9 cellular contexts compared by ENCODE assay signal in genomic region chr6:35568967-35569606, GRCh38. TPM values are rescaled to one million over a fixed set of nuclear protein-coding genes. Genes with fewer than 3 reads are reported as not detected.
DNase-seq lines count a peak whose midpoint lies in the region; ATAC-seq and TF ChIP-seq lines count a peak whose summit lies in the region.
"Had no signal": no experiment of that assay in that cellular context is flagged by ENCODE, and none has a peak within 500 bp of the region (broad histone marks: within the 10 kb centered on the region; RNA-seq: fewer than 3 reads in every experiment).

No MANE protein-coding gene starts in this region.

- intact Hi-C loops in posterior vena cava (cut with DNase I) = no loop called here

- H3K4me3 ChIP-seq in epithelial cell of esophagus (ENCODE audit: low read length) = no peak overlapping the region
- H3K4me3 ChIP-seq: BLaER1 treated with 17β-estradiol and CSF1 and Interleukin-3, amounts not matched to agents 10 nM and 100 nM had no signal

- ATAC-seq in HG03354 (IDR thresholded peaks at IDR 0.05; ENCODE audit: poor library complexity, severe bottlenecking, unreplicated experiment) (no peak), GM18867 (IDR thresholded peaks at IDR 0.05; ENCODE audit: unreplicated experiment) (no peak)

- peak; percentile 14 for DNase-seq in activated T-cell treated with anti-CD3 and anti-CD28 coated beads for 1 hour (ENCODE audit: low read depth)
- DNase-seq in activated T-cell treated with anti-CD3 and anti-CD28 coated beads for 4 hours = no peak
- DNase-seq in activated CD4-positive, alpha-beta T cell treated with anti-CD3 and anti-CD28 coated beads for 48 hours = peak; percentile 57
- peak; percentile 44 for DNase-seq in epithelial cell of esophagus (ENCODE audit: low read depth)
- peak; percentile 90 for DNase-seq in posterior vena cava (ENCODE audit: low spot score)
- DNase-seq in pons (ENCODE audit: low spot score) = no peak

- peak; percentile 50 for TF ChIP-seq CTCF in epithelial cell of esophagus (IDR thresholded peaks at IDR 0.05; ENCODE audit: insufficient read depth, low read depth, low read length, missing control alignments)

RNA-seq across cellular contexts. Expression of gene TULP1, which starts 56.4 kb away (rescaled TPM):
- total RNA-seq in posterior vena cava = not detected

Comparison
In these comparisons a context has a peak if more than half of its experiments do, and no peak if none do; other contexts are left out.
1. DNase-seq: peak in activated T-cell treated with anti-CD3 and anti-CD28 coated beads for 1 hour (single experiment), activated CD4-positive, alpha-beta T cell treated with anti-CD3 and anti-CD28 coated beads for 48 hours (single experiment), epithelial cell of esophagus (single experiment) and posterior vena cava (single experiment); none in activated T-cell treated with anti-CD3 and anti-CD28 coated beads for 4 hours (single experiment) and pons (single experiment).